ENCODE assay signal across 18 cellular contexts in genomic region chr13:42532561-42533335, GRCh38. TPM values are rescaled to one million over a fixed set of nuclear protein-coding genes. Genes with fewer than 3 reads are reported as not detected.
DNase-seq lines count a peak whose midpoint lies in the region; ATAC-seq and TF ChIP-seq lines count a peak whose summit lies in the region.
"Had no signal": no experiment of that assay in that cellular context is flagged by ENCODE, and none has a peak within 500 bp of the region (broad histone marks: within the 10 kb centered on the region; RNA-seq: fewer than 3 reads in every experiment).

No MANE protein-coding gene starts in this region.

- H3K4me1 ChIP-seq in sigmoid colon: no peaks in the 10 kb centered on the region
- H3K4me1 ChIP-seq: thyroid gland had no signal

- TF ChIP-seq CTCF in GM06990 (IDR thresholded peaks at IDR 0.05; ENCODE audit: insufficient read depth, low read length, poor library complexity, severe bottlenecking): no peak
- TF ChIP-seq CTCF in activated B cell treated with CpG ODN at 0.5 μM for 24 hours (IDR thresholded peaks at IDR 0.05): no peak
- TF ChIP-seq CTCF in sigmoid colon (IDR thresholded peaks at IDR 0.05): no peak
- TF ChIP-seq CTCF in GM13977 (IDR thresholded peaks at IDR 0.05; ENCODE audit: extremely low read depth, insufficient read depth, missing control alignments): no peak

- CTCF ChIA-PET in activated B cell treated with CpG ODN at 0.5 μM for 24 hours (lab: Charles Lee): interaction anchor here (1.3 kb wide), 1 partner anchor 199 kb away, joined by 5 read pairs; no protein-coding TSS in a partner anchor
- CTCF ChIA-PET in activated CD4-positive, alpha-beta T cell treated with anti-CD3 and anti-CD28 coated beads for 36 hours (lab: Charles Lee): interaction anchor here (0.6 to 1.0 kb wide), 2 partner anchors 186 to 1312 kb away, joined by 3 to 4 read pairs; no protein-coding TSS in a partner anchor

- H3K4me1 Mint-ChIP-seq in activated B cell treated with CpG ODN at 0.5 μM for 24 hours: peaks cover 33% of the 10 kb centered on the region
- peaks cover 6% of the 10 kb centered on the region for H3K4me1 Mint-ChIP-seq in activated CD4-positive, alpha-beta T cell treated with anti-CD3 and anti-CD28 coated beads for 36 hours

- WGBS in sigmoid colon, 2 donors: 47 to 52% methylated on average over 4 of the region's 4 CpGs

- no peaks in the 10 kb centered on the region for H3K36me3 ChIP-seq in GM06990 (ENCODE audit: control insufficient read depth, insufficient read depth, low read length)
- no peaks in the 10 kb centered on the region for H3K36me3 ChIP-seq in sigmoid colon
- H3K36me3 ChIP-seq: thyroid gland had no signal

- intact Hi-C loops in activated B cell treated with CpG ODN at 0.5 μM for 24 hours (cut with micrococcal nuclease): loop anchor here (1.0 to 2.0 kb wide), 2 partner anchors 8 to 156 kb away; no protein-coding TSS in a partner anchor
- intact Hi-C loops in activated CD4-positive, alpha-beta T cell treated with anti-CD3 and anti-CD28 coated beads for 36 hours (cut with DNase I, micrococcal nuclease): no loop called here
- intact Hi-C loops in sigmoid colon (cut with DNase I): no loop called here

- TF ChIP-seq POLR2A in sigmoid colon (IDR thresholded peaks at IDR 0.05): no peak

- H3K36me3 Mint-ChIP-seq in activated B cell treated with CpG ODN at 0.5 μM for 24 hours (ENCODE audit: low read depth): no peaks in the 10 kb centered on the region
- H3K36me3 Mint-ChIP-seq in activated CD4-positive, alpha-beta T cell treated with anti-CD3 and anti-CD28 coated beads for 36 hours (ENCODE audit: low read depth): no peaks in the 10 kb centered on the region

- no peaks in the 10 kb centered on the region for H3K9me3 ChIP-seq in sigmoid colon
- H3K9me3 ChIP-seq: mucosa of descending colon, thyroid gland had no signal

- in situ Hi-C loops in GM13977 (cut with MboI; ENCODE audit: low pct_unique_long_range_greater_than_20kb, low sequenced_read_pairs, unreplicated experiment): no loop called here

- H3K27me3 Mint-ChIP-seq in activated B cell treated with CpG ODN at 0.5 μM for 24 hours: no peaks in the 10 kb centered on the region
- no peaks in the 10 kb centered on the region for H3K27me3 Mint-ChIP-seq in activated CD4-positive, alpha-beta T cell treated with anti-CD3 and anti-CD28 coated beads for 36 hours
- H3K27me3 Mint-ChIP-seq: activated CD4-positive, alpha-beta memory T cell treated with anti-CD3 and anti-CD28 coated beads, Interleukin-2, amount 10 ng/mL, durations not matched to agents 7 days and 5 days had no signal

- ATAC-seq in GM21381 (IDR thresholded peaks at IDR 0.05; ENCODE audit: unreplicated experiment): peak; percentile 62
- ATAC-seq in HG03354 (IDR thresholded peaks at IDR 0.05; ENCODE audit: poor library complexity, severe bottlenecking, unreplicated experiment): peak; percentile 62
- ATAC-seq in activated B cell treated with CpG ODN at 0.5 μM for 24 hours (ENCODE audit: low read depth): peak; percentile 76
- ATAC-seq in activated CD4-positive, alpha-beta T cell treated with anti-CD3 and anti-CD28 coated beads for 36 hours: no peak
- ATAC-seq: mucosa of descending colon had no signal

- peak; percentile 38 for DNase-seq in GM06990 (ENCODE audit: extremely low read depth, insufficient read length)
- DNase-seq in activated B cell treated with CpG ODN at 0.5 μM for 24 hours: no peak
- no peak for DNase-seq in activated CD4-positive, alpha-beta T cell treated with anti-CD3 and anti-CD28 coated beads for 36 hours
- DNase-seq in sigmoid colon: no peak
- DNase-seq in COLO829 (ENCODE audit: low spot score): no peak
- DNase-seq in GM13977 (ENCODE audit: low spot score): no peak
- DNase-seq: activated CD4-positive, alpha-beta memory T cell treated with anti-CD3 and anti-CD28 coated beads, Interleukin-2, amount 10 ng/mL, durations not matched to agents 7 days and 5 days; amniotic stem cell; islet precursor cell; mucosa of descending colon; NCI-H1930; NCI-H526 treated with DMSO at 0.1 percent for 48 hours; posterior cingulate gyrus; SHP77; thyroid gland had no signal

- H3K27ac ChIP-seq in sigmoid colon: no peak overlapping the region
- H3K27ac ChIP-seq: thyroid gland had no signal

- TF ChIP-seq EP300 in sigmoid colon (IDR thresholded peaks at IDR 0.05): no peak

- no peaks in the 10 kb centered on the region for H3K9me3 Mint-ChIP-seq in activated B cell treated with CpG ODN at 0.5 μM for 24 hours
- no peaks in the 10 kb centered on the region for H3K9me3 Mint-ChIP-seq in activated CD4-positive, alpha-beta T cell treated with anti-CD3 and anti-CD28 coated beads for 36 hours (ENCODE audit: low read depth)

- H3K4me3 ChIP-seq in GM06990 (replicated peaks; ENCODE audit: low read depth, low read length) (no peak overlapping the region), sigmoid colon (no peak overlapping the region)
- H3K4me3 ChIP-seq: mucosa of descending colon, thyroid gland had no signal

- H3K4me3 Mint-ChIP-seq in activated B cell treated with CpG ODN at 0.5 μM for 24 hours: peak overlapping the region; percentile 19
- H3K4me3 Mint-ChIP-seq in activated CD4-positive, alpha-beta T cell treated with anti-CD3 and anti-CD28 coated beads for 36 hours: no peak overlapping the region
- H3K4me3 Mint-ChIP-seq: activated CD4-positive, alpha-beta memory T cell treated with anti-CD3 and anti-CD28 coated beads, Interleukin-2, amount 10 ng/mL, durations not matched to agents 7 days and 5 days; activated T-helper 1 cell treated with anti-CD3 and anti-CD28 coated beads, Interleukin-12 subunit alpha, Interleukin-12 subunit beta, Interleukin-2, Interleukin-4 antibody, amounts not matched to agents 30 ng/mL and 10 ng/mL and 1 ng/mL, durations not matched to agents 14 hours and 24 hours and 36 hours had no signal

- no peaks in the 10 kb centered on the region for H3K27me3 ChIP-seq in GM06990 (replicated peaks; ENCODE audit: control insufficient read depth, insufficient read depth, low read length)
- H3K27me3 ChIP-seq in sigmoid colon: no peaks in the 10 kb centered on the region
- H3K27me3 ChIP-seq: thyroid gland had no signal

- POLR2A ChIA-PET in activated B cell treated with CpG ODN at 0.5 μM for 24 hours (lab: Charles Lee): interaction anchor here (1.2 to 1.6 kb wide), 3 partner anchors 9 to 155 kb away, joined by 3 to 5 read pairs (median 3); no protein-coding TSS in a partner anchor
- POLR2A ChIA-PET in activated CD4-positive, alpha-beta T cell treated with anti-CD3 and anti-CD28 coated beads for 36 hours (lab: Charles Lee): no interaction called here

- H3K27ac Mint-ChIP-seq in activated B cell treated with CpG ODN at 0.5 μM for 24 hours: peak overlapping the region; percentile 30
- no peak overlapping the region for H3K27ac Mint-ChIP-seq in activated CD4-positive, alpha-beta T cell treated with anti-CD3 and anti-CD28 coated beads for 36 hours
- H3K27ac Mint-ChIP-seq: activated CD4-positive, alpha-beta memory T cell treated with anti-CD3 and anti-CD28 coated beads, Interleukin-2, amount 10 ng/mL, durations not matched to agents 7 days and 5 days; activated T-helper 1 cell treated with anti-CD3 and anti-CD28 coated beads, Interleukin-12 subunit alpha, Interleukin-12 subunit beta, Interleukin-2, Interleukin-4 antibody, amounts not matched to agents 30 ng/mL and 10 ng/mL and 1 ng/mL, durations not matched to agents 14 hours and 24 hours and 36 hours had no signal

RNA-seq across cellular contexts. Expression of gene TNFSF11, which starts 41.2 kb away (rescaled TPM):
- total RNA-seq in activated B cell treated with CpG ODN at 0.5 μM for 24 hours (0.34 and 0.60 TPM in 2 replicates), sigmoid colon (not detected)
- total RNA-seq in activated CD4-positive, alpha-beta T cell treated with anti-CD3 and anti-CD28 coated beads for 36 hours: 1 to 10 TPM; 2.5 to 2.6 TPM
- 1 to 10 TPM in 1 of 3 donors, not detected in 2; 1.8 TPM for polyA plus RNA-seq in sigmoid colon
- total RNA-seq: thyroid gland had no signal
